In genomic region chr18:9380571-9381390, GRCh38 we compare ENCODE assay signal across 9 cellular contexts.
DNase-seq lines count a peak whose midpoint lies in the region; ATAC-seq and TF ChIP-seq lines count a peak whose summit lies in the region.
"Had no signal": no experiment of that assay in that cellular context is flagged by ENCODE, and none has a peak within 500 bp of the region (broad histone marks: within the 10 kb centered on the region; RNA-seq: fewer than 3 reads in every experiment).

No MANE protein-coding gene starts in this region.

- no peaks in the 10 kb centered on the region for H3K9me3 Mint-ChIP-seq in activated naive CD8-positive, alpha-beta T cell treated with anti-CD3 and anti-CD28 coated beads, Interleukin-2, amount 50 U/mL, for 24 hours

- H3K4me3 Mint-ChIP-seq in activated naive CD8-positive, alpha-beta T cell treated with anti-CD3 and anti-CD28 coated beads, Interleukin-2, amount 50 U/mL, for 24 hours: no peak overlapping the region
- H3K4me3 Mint-ChIP-seq: stimulated activated naive B cell treated with anti-CD40 and anti-IgM and Interleukin-4, amounts not matched to agents 10 μg/mL and 1 μg/mL and 100 μg/mL, for 72 hours had no signal

- DNase-seq in HFF-Myc (ENCODE audit: extremely low read depth, low read depth) (peak; percentile 2), NCI-H524 treated with DMSO at 0.1 percent for 48 hours (lab: John Stamatoyannopoulos, UW) (peak; percentile 62), fibroblast of peridontal ligament (ENCODE audit: extremely low read depth) (peak; percentile 84), superior temporal gyrus (ENCODE audit: extremely low spot score) (peak; percentile 56), germinal center (ENCODE audit: low spot score) (no peak)
- DNase-seq in activated naive CD8-positive, alpha-beta T cell treated with anti-CD3 and anti-CD28 coated beads, Interleukin-2, amount 50 U/mL, for 24 hours: no peak
- DNase-seq in activated CD4-positive, alpha-beta T cell treated with anti-CD3 and anti-CD28 coated beads, Interleukin-2, amount 50 U/mL, for 48 hours: no peak
- DNase-seq: NCI-H510A; stimulated activated naive B cell treated with anti-CD40 and anti-IgM and Interleukin-4, amounts not matched to agents 10 μg/mL and 1 μg/mL and 100 μg/mL, for 72 hours had no signal

- no peaks in the 10 kb centered on the region for H3K4me1 Mint-ChIP-seq in activated naive CD8-positive, alpha-beta T cell treated with anti-CD3 and anti-CD28 coated beads, Interleukin-2, amount 50 U/mL, for 24 hours
- H3K4me1 Mint-ChIP-seq: stimulated activated naive B cell treated with anti-CD40 and anti-IgM and Interleukin-4, amounts not matched to agents 10 μg/mL and 1 μg/mL and 100 μg/mL, for 72 hours had no signal

- no peak overlapping the region for H3K27ac Mint-ChIP-seq in activated naive CD8-positive, alpha-beta T cell treated with anti-CD3 and anti-CD28 coated beads, Interleukin-2, amount 50 U/mL, for 24 hours
- H3K27ac Mint-ChIP-seq: stimulated activated naive B cell treated with anti-CD40 and anti-IgM and Interleukin-4, amounts not matched to agents 10 μg/mL and 1 μg/mL and 100 μg/mL, for 72 hours had no signal

- H3K36me3 Mint-ChIP-seq in activated naive CD8-positive, alpha-beta T cell treated with anti-CD3 and anti-CD28 coated beads, Interleukin-2, amount 50 U/mL, for 24 hours (ENCODE audit: low read depth): peaks cover 13% of the 10 kb centered on the region

- H3K4me3 ChIP-seq in HFF-Myc (replicated peaks; ENCODE audit: low read depth, low read length): no peak overlapping the region

- no peak for ATAC-seq in activated naive CD8-positive, alpha-beta T cell treated with anti-CD3 and anti-CD28 coated beads, Interleukin-2, amount 50 U/mL, for 24 hours
- ATAC-seq: stimulated activated naive B cell treated with anti-CD40 and anti-IgM and Interleukin-4, amounts not matched to agents 10 μg/mL and 1 μg/mL and 100 μg/mL, for 72 hours had no signal

- TF ChIP-seq CTCF in HFF-Myc (IDR thresholded peaks at IDR 0.05; ENCODE audit: low read depth, low read length, missing control alignments): no peak

- no peaks in the 10 kb centered on the region for H3K27me3 Mint-ChIP-seq in activated naive CD8-positive, alpha-beta T cell treated with anti-CD3 and anti-CD28 coated beads, Interleukin-2, amount 50 U/mL, for 24 hours
- H3K27me3 Mint-ChIP-seq: stimulated activated naive B cell treated with anti-CD40 and anti-IgM and Interleukin-4, amounts not matched to agents 10 μg/mL and 1 μg/mL and 100 μg/mL, for 72 hours had no signal

Comparison
In these comparisons a context has a peak if more than half of its experiments do, and no peak if none do; other contexts are left out.
1. DNase-seq: peak in HFF-Myc (single experiment), NCI-H524 treated with DMSO at 0.1 percent for 48 hours (single experiment), fibroblast of peridontal ligament (single experiment) and superior temporal gyrus (single experiment); none in activated naive CD8-positive, alpha-beta T cell treated with anti-CD3 and anti-CD28 coated beads, Interleukin-2, amount 50 U/mL, for 24 hours (single experiment), activated CD4-positive, alpha-beta T cell treated with anti-CD3 and anti-CD28 coated beads, Interleukin-2, amount 50 U/mL, for 48 hours (0 of 2) and germinal center (single experiment).